ENCODE assay signal across 27 cellular contexts in genomic region chr4:91454111-91454510, GRCh38.
"Had no signal": no experiment of that assay in that cellular context is flagged by ENCODE, and none has a peak within 500 bp of the region (broad histone marks: within the 10 kb centered on the region; RNA-seq: fewer than 3 reads in every experiment).

No MANE protein-coding gene starts in this region.

- H3K4me3 Mint-ChIP-seq: mesothelial cell of epicardium; naive B cell; natural killer cell; nephron progenitor cell; stimulated activated effector memory CD8-positive, alpha-beta T cell treated with anti-CD3 and anti-CD28 coated beads, Interleukin-12 subunit alpha, Interleukin-12 subunit beta, amount 100 ng/mL, for 72 hours; stimulated activated naive CD8-positive, alpha-beta T cell treated with anti-CD3 and anti-CD28 coated beads, Interleukin-15, Interleukin-2, amounts not matched to agents 100 ng/mL and 50 ng/mL, for 24 hours had no signal

- DNase-seq: head of caudate nucleus; hippocampal formation; islet precursor cell; lower lobe of right lung; mammary epithelial cell; mesenchymal stem cell; naive B cell; natural killer cell; nephron progenitor cell; ovary; retina; right cardiac atrium; small intestine; spleen; stimulated activated CD4-positive, alpha-beta T cell treated with anti-CD3 and anti-CD28 coated beads, Interleukin-4, amount 100 ng/mL, for 24 hours; stimulated activated naive CD4-positive, alpha-beta T cell; tibial artery; trophoblast cell; upper lobe of right lung had no signal

- H3K9me3 ChIP-seq: lower lobe of right lung, ovary, prostate gland, thoracic aorta, tibial artery, upper lobe of right lung had no signal

- ATAC-seq: left lobe of liver; lower lobe of right lung; natural killer cell; right cardiac atrium; sciatic nerve; stimulated activated effector memory CD8-positive, alpha-beta T cell treated with anti-CD3 and anti-CD28 coated beads, Interleukin-12 subunit alpha, Interleukin-12 subunit beta, amount 100 ng/mL, for 72 hours; upper lobe of right lung had no signal

- H3K27me3 Mint-ChIP-seq: naive B cell; stimulated activated naive CD8-positive, alpha-beta T cell treated with anti-CD3 and anti-CD28 coated beads, Interleukin-15, Interleukin-2, amounts not matched to agents 100 ng/mL and 50 ng/mL, for 24 hours had no signal

- H3K36me3 ChIP-seq: lower lobe of right lung, ovary, prostate gland, spleen, suprapubic skin, thoracic aorta, tibial artery, upper lobe of right lung had no signal

- H3K4me1 Mint-ChIP-seq: naive B cell; natural killer cell; nephron progenitor cell; stimulated activated effector memory CD8-positive, alpha-beta T cell treated with anti-CD3 and anti-CD28 coated beads, Interleukin-12 subunit alpha, Interleukin-12 subunit beta, amount 100 ng/mL, for 72 hours had no signal

- H3K27ac Mint-ChIP-seq: mesothelial cell of epicardium; naive B cell; natural killer cell; nephron progenitor cell; stimulated activated effector memory CD8-positive, alpha-beta T cell treated with anti-CD3 and anti-CD28 coated beads, Interleukin-12 subunit alpha, Interleukin-12 subunit beta, amount 100 ng/mL, for 72 hours; stimulated activated naive CD8-positive, alpha-beta T cell treated with anti-CD3 and anti-CD28 coated beads, Interleukin-15, Interleukin-2, amounts not matched to agents 100 ng/mL and 50 ng/mL, for 24 hours had no signal

- H3K36me3 Mint-ChIP-seq: mesothelial cell of epicardium; naive B cell; stimulated activated effector memory CD8-positive, alpha-beta T cell treated with anti-CD3 and anti-CD28 coated beads, Interleukin-12 subunit alpha, Interleukin-12 subunit beta, amount 100 ng/mL, for 72 hours had no signal

- H3K4me1 ChIP-seq: lower lobe of right lung, prostate gland, spleen, suprapubic skin, tibial artery, upper lobe of right lung had no signal

- H3K4me3 ChIP-seq: lower lobe of right lung, ovary, prostate gland, spleen, suprapubic skin, thoracic aorta, tibial artery, upper lobe of right lung had no signal

- H3K27me3 ChIP-seq: ovary, spleen, suprapubic skin, tibial artery, upper lobe of right lung had no signal

- H3K27ac ChIP-seq: lower lobe of right lung, ovary, prostate gland, spleen, suprapubic skin, thoracic aorta, tibial artery, upper lobe of right lung had no signal
